32 cellular contexts compared by ENCODE assay signal in the genomic region with DNA sequence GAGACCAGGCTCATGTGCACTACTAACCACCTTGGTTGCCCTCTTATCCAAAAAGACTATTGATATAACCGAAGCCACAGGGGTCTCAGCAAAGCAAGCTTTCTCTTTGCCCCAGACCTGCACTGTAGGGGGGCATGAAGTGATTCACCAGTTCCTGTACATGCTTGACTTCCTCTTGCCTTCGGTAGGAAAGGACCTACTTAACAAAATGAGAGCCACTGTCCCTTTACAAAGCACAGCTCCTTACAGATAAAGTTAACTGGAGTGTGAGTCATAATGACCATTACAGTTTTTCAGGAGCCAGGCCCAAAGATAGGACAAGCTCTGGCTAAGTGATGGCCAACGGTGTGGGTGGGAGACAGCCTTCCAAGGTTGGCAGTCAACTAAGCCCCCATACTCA.
"Had no signal": no experiment of that assay in that cellular context is flagged by ENCODE, and none has a peak within 500 bp of the region (broad histone marks: within the 10 kb centered on the region; RNA-seq: fewer than 3 reads in every experiment).

No MANE protein-coding gene starts in this region.

- H3K4me1 Mint-ChIP-seq: naive B cell; naive thymus-derived CD8-positive, alpha-beta T cell; nephron; neural progenitor cell; stimulated activated memory B cell treated with anti-CD40 and anti-IgM and Interleukin-4, amounts not matched to agents 10 μg/mL and 1 μg/mL and 100 μg/mL, for 72 hours; stimulated activated naive CD8-positive, alpha-beta T cell treated with anti-CD3 and anti-CD28 coated beads, Interleukin-15, amount 100 ng/mL, for 72 hours had no signal

- H3K27ac Mint-ChIP-seq: naive B cell; naive thymus-derived CD8-positive, alpha-beta T cell; nephron; neural progenitor cell; progenitor cell of endocrine pancreas; stimulated activated memory B cell treated with anti-CD40 and anti-IgM and Interleukin-4, amounts not matched to agents 10 μg/mL and 1 μg/mL and 100 μg/mL, for 72 hours; stimulated activated naive CD8-positive, alpha-beta T cell treated with anti-CD3 and anti-CD28 coated beads, Interleukin-15, amount 100 ng/mL, for 72 hours; type B pancreatic cell had no signal

- H3K9me3 Mint-ChIP-seq: naive B cell; nephron; neural progenitor cell; stimulated activated memory B cell treated with anti-CD40 and anti-IgM and Interleukin-4, amounts not matched to agents 10 μg/mL and 1 μg/mL and 100 μg/mL, for 72 hours; stimulated activated naive CD8-positive, alpha-beta T cell treated with anti-CD3 and anti-CD28 coated beads, Interleukin-15, amount 100 ng/mL, for 72 hours; type B pancreatic cell had no signal

- DNase-seq: naive B cell; naive thymus-derived CD8-positive, alpha-beta T cell; occipital lobe; ovary; posterior cingulate gyrus; right cardiac atrium; right lobe of liver; sigmoid colon; spleen; stimulated activated CD4-positive, alpha-beta T cell treated with anti-CD3 and anti-CD28 coated beads, Interleukin-12 subunit alpha, Interleukin-12 subunit beta, amount 100 ng/mL, for 4 hours; stimulated activated CD4-positive, alpha-beta T cell treated with anti-CD3 and anti-CD28 coated beads, Interleukin-1b, Interleukin-23, amount 100 ng/mL, for 48 hours; stimulated activated CD4-positive, alpha-beta T cell treated with anti-CD3 and anti-CD28 coated beads, Interleukin-4, amount 100 ng/mL, for 1 hour; stimulated activated CD4-positive, alpha-beta T cell treated with anti-CD3 and anti-CD28 coated beads, Interleukin-4, amount 100 ng/mL, for 4 hours; stimulated activated CD8-positive, alpha-beta memory T cell treated with anti-CD3 and anti-CD28 coated beads, Interleukin-4, amount 100 ng/mL, for 48 hours; stimulated activated naive CD4-positive, alpha-beta T cell; stimulated activated naive CD8-positive, alpha-beta T cell treated with anti-CD3 and anti-CD28 coated beads, Interleukin-15, amount 100 ng/mL, for 72 hours; stimulated activated naive CD8-positive, alpha-beta T cell treated with anti-CD3 and anti-CD28 coated beads, Interleukin-15, Interleukin-2, amounts not matched to agents 100 U/mL and 50 U/mL, for 24 hours; substantia nigra; testis; tibial artery; transverse colon; upper lobe of right lung; uterus had no signal

- H3K27me3 Mint-ChIP-seq: naive B cell; progenitor cell of endocrine pancreas; stimulated activated memory B cell treated with anti-CD40 and anti-IgM and Interleukin-4, amounts not matched to agents 10 μg/mL and 1 μg/mL and 100 μg/mL, for 72 hours; stimulated activated naive CD8-positive, alpha-beta T cell treated with anti-CD3 and anti-CD28 coated beads, Interleukin-15, amount 100 ng/mL, for 72 hours; type B pancreatic cell had no signal

- H3K4me1 ChIP-seq: neural progenitor cell, parathyroid adenoma, right lobe of liver, sigmoid colon, spleen, suprapubic skin, testis, tibial artery, transverse colon, upper lobe of right lung, uterus had no signal

- H3K4me3 Mint-ChIP-seq: naive B cell; naive thymus-derived CD8-positive, alpha-beta T cell; nephron; neural progenitor cell; stimulated activated memory B cell treated with anti-CD40 and anti-IgM and Interleukin-4, amounts not matched to agents 10 μg/mL and 1 μg/mL and 100 μg/mL, for 72 hours; stimulated activated naive CD8-positive, alpha-beta T cell treated with anti-CD3 and anti-CD28 coated beads, Interleukin-15, amount 100 ng/mL, for 72 hours; type B pancreatic cell had no signal

- ATAC-seq: naive thymus-derived CD8-positive, alpha-beta T cell; right cardiac atrium; right lobe of liver; stimulated activated memory B cell treated with anti-CD40 and anti-IgM and Interleukin-4, amounts not matched to agents 10 μg/mL and 1 μg/mL and 100 μg/mL, for 72 hours; stimulated activated naive CD8-positive, alpha-beta T cell treated with anti-CD3 and anti-CD28 coated beads, Interleukin-15, amount 100 ng/mL, for 72 hours; stimulated activated naive CD8-positive, alpha-beta T cell treated with anti-CD3 and anti-CD28 coated beads, Interleukin-15, Interleukin-2, amounts not matched to agents 100 U/mL and 50 U/mL, for 24 hours; upper lobe of right lung had no signal

- H3K27me3 ChIP-seq: neural progenitor cell, ovary, right lobe of liver, sigmoid colon, spleen, suprapubic skin, testis, tibial artery, transverse colon, upper lobe of right lung, uterus had no signal

- H3K36me3 Mint-ChIP-seq: naive B cell; naive thymus-derived CD8-positive, alpha-beta T cell; neural progenitor cell; stimulated activated memory B cell treated with anti-CD40 and anti-IgM and Interleukin-4, amounts not matched to agents 10 μg/mL and 1 μg/mL and 100 μg/mL, for 72 hours; type B pancreatic cell had no signal

- H3K36me3 ChIP-seq: neural progenitor cell, ovary, right lobe of liver, sigmoid colon, spleen, suprapubic skin, tibial artery, transverse colon, upper lobe of right lung, uterus had no signal

- H3K27ac ChIP-seq: neural progenitor cell, ovary, parathyroid adenoma, right lobe of liver, sigmoid colon, skin epidermis, spleen, suprapubic skin, testis, tibial artery, transverse colon, upper lobe of right lung, uterus had no signal

- H3K9me3 ChIP-seq: ovary, right lobe of liver, sigmoid colon, spleen, suprapubic skin, testis, tibial artery, transverse colon, upper lobe of right lung, uterus had no signal

- H3K4me3 ChIP-seq: neural progenitor cell, ovary, right lobe of liver, sigmoid colon, skin epidermis, smooth muscle cell, spleen, suprapubic skin, testis, tibial artery, transverse colon, upper lobe of right lung, uterus had no signal
